ENCODE assay signal across 20 cellular contexts in the genomic region with DNA sequence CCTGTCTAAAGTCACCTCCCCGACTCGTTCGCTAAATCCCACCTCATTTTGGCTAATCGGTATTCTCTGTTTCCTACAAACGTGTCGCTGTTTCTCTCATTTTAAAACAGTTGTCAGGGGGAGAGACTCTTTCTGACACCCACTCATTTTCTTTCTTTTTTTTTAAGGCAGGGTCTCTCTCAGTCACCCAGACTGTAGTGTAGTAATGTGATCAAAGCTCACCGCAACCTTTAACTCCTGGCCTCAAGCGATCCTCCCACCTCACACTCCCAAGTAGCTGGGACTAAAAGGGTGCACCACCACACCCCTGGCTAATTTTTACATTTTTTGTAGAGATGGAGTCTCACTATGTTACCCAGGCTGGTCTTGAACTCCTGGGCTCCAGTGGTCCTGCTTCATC. TPM values are rescaled to one million over a fixed set of nuclear protein-coding genes. Genes with fewer than 3 reads are reported as not detected.
DNase-seq lines count a peak whose midpoint lies in the region; ATAC-seq and TF ChIP-seq lines count a peak whose summit lies in the region.
"Had no signal": no experiment of that assay in that cellular context is flagged by ENCODE, and none has a peak within 500 bp of the region (broad histone marks: within the 10 kb centered on the region; RNA-seq: fewer than 3 reads in every experiment).

No MANE protein-coding gene starts in this region.

- no peaks in the 10 kb centered on the region for H3K36me3 ChIP-seq in GM23338 (ENCODE audit: insufficient read depth)

- H3K4me1 ChIP-seq in GM23338 (ENCODE audit: insufficient read depth) = peaks cover 12% of the 10 kb centered on the region

- H3K4me2 ChIP-seq in GM23338 = no peak overlapping the region

- H3K27ac ChIP-seq in GM23338 (ENCODE audit: low read depth) = no peak overlapping the region
- H3K27ac ChIP-seq: C4-2B, HL-60 had no signal

- H3K36me3 Mint-ChIP-seq in CD14-positive monocyte (peaks cover 22 to 31% of the 10 kb centered on the region in 2 donors), GM23338 (ENCODE audit: low read depth) (no peaks in the 10 kb centered on the region)
- H3K36me3 Mint-ChIP-seq in activated naive CD8-positive, alpha-beta T cell treated with anti-CD3 and anti-CD28 coated beads for 36 hours = peaks cover 10% of the 10 kb centered on the region
- peaks cover 0 to 48% (median 5%) of the 10 kb centered on the region in 3 donors for H3K36me3 Mint-ChIP-seq in naive thymus-derived CD8-positive, alpha-beta T cell

- 0 out of 2 replicates have a peak, but pooled peaks cover 3% of the 10 kb centered on the region for H3F3A ChIP-seq in GM23338 (replicated peaks; ENCODE audit: low read depth)

- intact Hi-C loops in CD14-positive monocyte (cut with micrococcal nuclease) = no loop called here

- DNase-seq in CD14-positive monocyte (ENCODE audit: low spot score) (no peak), GM23338 (ENCODE audit: low spot score) (no peak), nucleus accumbens (lab: John Stamatoyannopoulos, UW) (no peak)
- no peak for DNase-seq in activated naive CD8-positive, alpha-beta T cell treated with anti-CD3 and anti-CD28 coated beads for 36 hours
- DNase-seq in naive thymus-derived CD8-positive, alpha-beta T cell = no peak
- DNase-seq: ACHN, AML-193, DMS79 treated with DMSO at 0.1 percent for 48 hours, H7, IMR-90, Karpas-422, NCI-H1417 treated with DMSO at 0.1 percent for 48 hours, NCI-H187 treated with DMSO at 0.1 percent for 48 hours, NCI-H2227 treated with DMSO at 0.1 percent for 48 hours, NCI-H524 treated with DMSO at 0.1 percent for 48 hours, SHP77 had no signal

- POLR2A ChIA-PET in naive thymus-derived CD8-positive, alpha-beta T cell (lab: Charles Lee) = no interaction called here

- H3K9me3 Mint-ChIP-seq in CD14-positive monocyte (peaks cover 0 to 2% (median 0%) of the 10 kb centered on the region in 7 donors), GM23338 (no peaks in the 10 kb centered on the region)
- no peaks in the 10 kb centered on the region for H3K9me3 Mint-ChIP-seq in activated naive CD8-positive, alpha-beta T cell treated with anti-CD3 and anti-CD28 coated beads for 36 hours
- no peaks in the 10 kb centered on the region for H3K9me3 Mint-ChIP-seq in naive thymus-derived CD8-positive, alpha-beta T cell

- H3K27ac Mint-ChIP-seq in CD14-positive monocyte (peak overlapping the region in 4 of 7 donors; percentile 7 to 30 (median 16)), GM23338 (peak overlapping the region; percentile 1; the same call in 1 of the 2 replicates)
- H3K27ac Mint-ChIP-seq in activated naive CD8-positive, alpha-beta T cell treated with anti-CD3 and anti-CD28 coated beads for 36 hours = peak overlapping the region; percentile 69
- peak overlapping the region in 7 of 10 donors; percentile 3 to 76 (median 57) for H3K27ac Mint-ChIP-seq in naive thymus-derived CD8-positive, alpha-beta T cell

- TF ChIP-seq CTCF in CD14-positive monocyte (IDR thresholded peaks at IDR 0.05) = no peak
- TF ChIP-seq CTCF in GM23338 (conservative IDR thresholded peaks at IDR 0.05; ENCODE audit: low read depth in 2 of 2) = no peak

- H3K27me3 Mint-ChIP-seq in CD14-positive monocyte (ENCODE audit: low read depth in 3 of 3) (peaks cover 0 to 2% (median 0%) of the 10 kb centered on the region in 3 donors), GM23338 (ENCODE audit: insufficient read depth, low read depth, poor library complexity) (peaks cover 5% of the 10 kb centered on the region)
- no peaks in the 10 kb centered on the region for H3K27me3 Mint-ChIP-seq in activated naive CD8-positive, alpha-beta T cell treated with anti-CD3 and anti-CD28 coated beads for 36 hours
- no peaks in the 10 kb centered on the region for H3K27me3 Mint-ChIP-seq in naive thymus-derived CD8-positive, alpha-beta T cell

- H3K4me3 ChIP-seq in GM23338 = no peak overlapping the region

- H3K4me3 Mint-ChIP-seq in CD14-positive monocyte (no peak overlapping the region), GM23338 (no peak overlapping the region)
- H3K4me3 Mint-ChIP-seq in activated naive CD8-positive, alpha-beta T cell treated with anti-CD3 and anti-CD28 coated beads for 36 hours = no peak overlapping the region
- peak overlapping the region in 3 of 10 donors; percentile 1 to 19 (median 11) for H3K4me3 Mint-ChIP-seq in naive thymus-derived CD8-positive, alpha-beta T cell

- no peak overlapping the region for H2AFZ ChIP-seq in GM23338

- peaks cover 69% of the 10 kb centered on the region for H4K20me1 ChIP-seq in GM23338 (replicated peaks; ENCODE audit: insufficient read depth)

- no peaks in the 10 kb centered on the region for H3K27me3 ChIP-seq in GM23338 (ENCODE audit: insufficient read depth)

- peaks cover 20% of the 10 kb centered on the region for H3K4me1 Mint-ChIP-seq in CD14-positive monocyte
- H3K4me1 Mint-ChIP-seq in GM23338 = peaks cover 12% of the 10 kb centered on the region
- H3K4me1 Mint-ChIP-seq in activated naive CD8-positive, alpha-beta T cell treated with anti-CD3 and anti-CD28 coated beads for 36 hours = peaks cover 43% of the 10 kb centered on the region
- peaks cover 34 to 71% (median 64%) of the 10 kb centered on the region in 4 donors for H3K4me1 Mint-ChIP-seq in naive thymus-derived CD8-positive, alpha-beta T cell

- ATAC-seq in GM23338 (no peak), GM21737 (IDR thresholded peaks at IDR 0.05; ENCODE audit: unreplicated experiment) (no peak)
- ATAC-seq in naive thymus-derived CD8-positive, alpha-beta T cell = no peak
- no peak for ATAC-seq in activated CD4-positive, CD25-positive, alpha-beta regulatory T cell treated with anti-CD3 and anti-CD28 coated beads, Interleukin-2, amount 50 U/mL, for 24 hours

- no peaks in the 10 kb centered on the region for H3K9me2 ChIP-seq in GM23338 (ENCODE audit: insufficient read depth)

- peaks cover 95% of the 10 kb centered on the region for H3K79me2 ChIP-seq in GM23338 (replicated peaks; ENCODE audit: insufficient read depth)

TF ChIP-seq in GM23338, 12 proteins besides CTCF, POLR2A, EP300 and RAD21:
- no peak for TF ChIP-seq EZH2 (IDR thresholded peaks at IDR 0.05; ENCODE audit: low read depth, unreplicated experiment)
- TF ChIP-seq, protein P1, sequence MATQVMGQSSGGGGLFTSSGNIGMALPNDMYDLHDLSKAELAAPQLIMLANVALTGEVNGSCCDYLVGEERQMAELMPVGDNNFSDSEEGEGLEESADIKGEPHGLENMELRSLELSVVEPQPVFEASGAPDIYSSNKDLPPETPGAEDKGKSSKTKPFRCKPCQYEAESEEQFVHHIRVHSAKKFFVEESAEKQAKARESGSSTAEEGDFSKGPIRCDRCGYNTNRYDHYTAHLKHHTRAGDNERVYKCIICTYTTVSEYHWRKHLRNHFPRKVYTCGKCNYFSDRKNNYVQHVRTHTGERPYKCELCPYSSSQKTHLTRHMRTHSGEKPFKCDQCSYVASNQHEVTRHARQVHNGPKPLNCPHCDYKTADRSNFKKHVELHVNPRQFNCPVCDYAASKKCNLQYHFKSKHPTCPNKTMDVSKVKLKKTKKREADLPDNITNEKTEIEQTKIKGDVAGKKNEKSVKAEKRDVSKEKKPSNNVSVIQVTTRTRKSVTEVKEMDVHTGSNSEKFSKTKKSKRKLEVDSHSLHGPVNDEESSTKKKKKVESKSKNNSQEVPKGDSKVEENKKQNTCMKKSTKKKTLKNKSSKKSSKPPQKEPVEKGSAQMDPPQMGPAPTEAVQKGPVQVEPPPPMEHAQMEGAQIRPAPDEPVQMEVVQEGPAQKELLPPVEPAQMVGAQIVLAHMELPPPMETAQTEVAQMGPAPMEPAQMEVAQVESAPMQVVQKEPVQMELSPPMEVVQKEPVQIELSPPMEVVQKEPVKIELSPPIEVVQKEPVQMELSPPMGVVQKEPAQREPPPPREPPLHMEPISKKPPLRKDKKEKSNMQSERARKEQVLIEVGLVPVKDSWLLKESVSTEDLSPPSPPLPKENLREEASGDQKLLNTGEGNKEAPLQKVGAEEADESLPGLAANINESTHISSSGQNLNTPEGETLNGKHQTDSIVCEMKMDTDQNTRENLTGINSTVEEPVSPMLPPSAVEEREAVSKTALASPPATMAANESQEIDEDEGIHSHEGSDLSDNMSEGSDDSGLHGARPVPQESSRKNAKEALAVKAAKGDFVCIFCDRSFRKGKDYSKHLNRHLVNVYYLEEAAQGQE (IDR thresholded peaks at IDR 0.05; ENCODE audit: unreplicated experiment) = no peak
- no peak for TF ChIP-seq POLR2AphosphoS5 (IDR thresholded peaks at IDR 0.05; ENCODE audit: low read depth)
- TF ChIP-seq EZH2phosphoT487 (IDR thresholded peaks at IDR 0.05; ENCODE audit: unreplicated experiment) = no peak
- TF ChIP-seq, protein P2, sequence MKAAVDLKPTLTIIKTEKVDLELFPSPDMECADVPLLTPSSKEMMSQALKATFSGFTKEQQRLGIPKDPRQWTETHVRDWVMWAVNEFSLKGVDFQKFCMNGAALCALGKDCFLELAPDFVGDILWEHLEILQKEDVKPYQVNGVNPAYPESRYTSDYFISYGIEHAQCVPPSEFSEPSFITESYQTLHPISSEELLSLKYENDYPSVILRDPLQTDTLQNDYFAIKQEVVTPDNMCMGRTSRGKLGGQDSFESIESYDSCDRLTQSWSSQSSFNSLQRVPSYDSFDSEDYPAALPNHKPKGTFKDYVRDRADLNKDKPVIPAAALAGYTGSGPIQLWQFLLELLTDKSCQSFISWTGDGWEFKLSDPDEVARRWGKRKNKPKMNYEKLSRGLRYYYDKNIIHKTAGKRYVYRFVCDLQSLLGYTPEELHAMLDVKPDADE (IDR thresholded peaks at IDR 0.05) = no peak
- TF ChIP-seq JUNB (IDR thresholded peaks at IDR 0.05; ENCODE audit: unreplicated experiment) = no peak
- TF ChIP-seq ZNF331 (CRISPR knock-in tag; IDR thresholded peaks at IDR 0.05; ENCODE audit: low read depth) = no peak

RNA-seq across cellular contexts. Expression of a gene that starts 19.1 kb away (rescaled TPM):
- polyA plus RNA-seq in CD14-positive monocyte (1 to 10 TPM; 7.4 to 9.0 TPM), GM23338 (2016; fragmentation: Nextera tagmentation; extraction: Ambion mirVana) (17.0 and 17.9 TPM in 2 replicates)
- total RNA-seq in GM23338 (2014; rRNA removed; shearing (Covaris generic)) = 21.0 and 24.6 TPM in 2 replicates
- 10 to 100 TPM; 22.3 to 27.3 TPM for total RNA-seq in activated naive CD8-positive, alpha-beta T cell treated with anti-CD3 and anti-CD28 coated beads for 36 hours
- total RNA-seq in naive thymus-derived CD8-positive, alpha-beta T cell = 10 to 100 TPM; 50.0 to 56.9 TPM
- polyA plus RNA-seq in naive thymus-derived CD8-positive, alpha-beta T cell = 10 to 100 TPM; 11.3 to 15.0 (median 12.9) TPM

Comparison
In these comparisons a context has a peak if more than half of its experiments do, and no peak if none do; other contexts are left out.
1. H3K27ac Mint-ChIP-seq: peak in every context shown above with its lines; median percentile 69 in activated naive CD8-positive, alpha-beta T cell treated with anti-CD3 and anti-CD28 coated beads for 36 hours; 57 in naive thymus-derived CD8-positive, alpha-beta T cell; 16 in CD14-positive monocyte; 1 in GM23338.